ENCODE assay signal across 9 cellular contexts in the genomic region with DNA sequence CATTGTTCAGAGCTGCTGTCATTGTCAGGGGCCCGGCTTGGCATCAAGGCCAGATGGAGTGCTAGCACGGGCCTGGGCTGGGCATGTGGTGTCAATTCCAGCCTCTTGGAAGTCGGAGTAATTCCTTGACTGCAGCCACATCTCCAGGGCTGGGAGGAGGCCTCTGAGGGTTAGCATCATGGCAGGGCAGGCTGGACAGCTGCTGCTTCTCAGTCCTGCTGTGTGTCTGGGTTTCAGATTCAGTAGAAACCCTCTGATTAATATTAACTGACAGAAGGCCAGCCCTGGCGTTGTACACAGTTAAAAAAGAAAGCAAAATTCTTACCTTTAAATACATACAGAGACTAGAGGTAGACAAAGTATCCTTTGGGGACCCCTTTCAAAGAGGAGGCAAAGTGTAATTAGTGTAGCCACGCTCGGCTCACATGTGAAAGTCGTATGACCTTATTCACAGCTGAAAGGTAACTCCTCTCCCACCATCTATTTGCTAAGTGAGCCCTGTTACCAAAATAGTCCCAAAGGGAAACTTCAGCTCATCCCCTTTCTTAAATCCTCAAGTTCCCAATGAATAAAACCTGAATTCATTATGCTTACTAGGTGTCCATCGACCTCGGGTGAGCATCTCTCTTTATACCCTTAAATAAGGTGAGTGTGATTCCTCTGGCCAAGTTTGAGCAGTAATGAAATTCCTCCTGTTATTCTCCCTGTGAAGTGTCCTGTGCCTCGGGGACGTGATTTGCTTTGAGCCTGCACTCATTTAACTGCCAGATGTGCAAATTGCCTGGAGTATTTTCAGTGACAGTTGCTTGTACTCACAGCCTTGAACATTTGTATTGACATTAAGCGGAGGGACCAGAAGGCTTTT.
DNase-seq lines count a peak whose midpoint lies in the region; ATAC-seq and TF ChIP-seq lines count a peak whose summit lies in the region.
"Had no signal": no experiment of that assay in that cellular context is flagged by ENCODE, and none has a peak within 500 bp of the region (broad histone marks: within the 10 kb centered on the region; RNA-seq: fewer than 3 reads in every experiment).

No MANE protein-coding gene starts in this region.

- H3K4me3 ChIP-seq in mucosa of descending colon, result no peak overlapping the region
- H3K4me3 ChIP-seq: SJCRH30 had no signal

- no peaks in the 10 kb centered on the region for H3K36me3 ChIP-seq in mucosa of descending colon (ENCODE audit: low read depth)
- H3K36me3 ChIP-seq: SJCRH30 had no signal

- no peaks in the 10 kb centered on the region for H3K27me3 Mint-ChIP-seq in activated naive CD8-positive, alpha-beta T cell treated with anti-CD3 and anti-CD28 coated beads for 36 hours

- DNase-seq in EL (peak; percentile 36), amniotic stem cell (lab: John Stamatoyannopoulos, UW) (no peak), mucosa of descending colon (no peak)
- DNase-seq in activated naive CD8-positive, alpha-beta T cell treated with anti-CD3 and anti-CD28 coated beads for 36 hours, result no peak
- no peak for DNase-seq in stimulated activated CD4-positive, alpha-beta T cell treated with anti-CD3 and anti-CD28 coated beads, Interleukin-4, amount 100 ng/mL, for 24 hours
- DNase-seq: SJCRH30 had no signal

- ATAC-seq in GM19452 (IDR thresholded peaks at IDR 0.05; ENCODE audit: unreplicated experiment) (peak; percentile 67), HG03045 (IDR thresholded peaks at IDR 0.05; ENCODE audit: unreplicated experiment) (peak; percentile 73), SK-N-SH treated with all-trans-retinoic acid at 6 μM for 48 hours (peak; percentile 81), mucosa of descending colon (no peak)

- H3K9me3 Mint-ChIP-seq in activated naive CD8-positive, alpha-beta T cell treated with anti-CD3 and anti-CD28 coated beads for 36 hours, result no peaks in the 10 kb centered on the region

- TF ChIP-seq CTCF in mucosa of descending colon (IDR thresholded peaks at IDR 0.05), result no peak

- no peak overlapping the region for H3K27ac Mint-ChIP-seq in activated naive CD8-positive, alpha-beta T cell treated with anti-CD3 and anti-CD28 coated beads for 36 hours

- H3K4me1 Mint-ChIP-seq in activated naive CD8-positive, alpha-beta T cell treated with anti-CD3 and anti-CD28 coated beads for 36 hours, result peaks cover 4% of the 10 kb centered on the region

- peaks cover 67% of the 10 kb centered on the region for H3K36me3 Mint-ChIP-seq in activated naive CD8-positive, alpha-beta T cell treated with anti-CD3 and anti-CD28 coated beads for 36 hours

- H3K9me3 ChIP-seq in mucosa of descending colon, result no peaks in the 10 kb centered on the region
- H3K9me3 ChIP-seq: SJCRH30 had no signal

- intact Hi-C loops in mucosa of descending colon (cut with DNase I, micrococcal nuclease), result no loop called here

- no peak overlapping the region for H3K4me3 Mint-ChIP-seq in activated naive CD8-positive, alpha-beta T cell treated with anti-CD3 and anti-CD28 coated beads for 36 hours

- no peaks in the 10 kb centered on the region for H3K4me1 ChIP-seq in mucosa of descending colon (ENCODE audit: low read depth)
- H3K4me1 ChIP-seq: SJCRH30 had no signal

TF ChIP-seq in SK-N-SH treated with all-trans-retinoic acid at 6 μM for 48 hours, 23 proteins besides CTCF, POLR2A, EP300 and RAD21 (continues in another document):
- TF ChIP-seq BACH2 (CRISPR knock-in tag; IDR thresholded peaks at IDR 0.05; ENCODE audit: borderline replicate concordance), result no peak
- no peak for TF ChIP-seq ZFP3 (CRISPR knock-in tag; IDR thresholded peaks at IDR 0.05)
- TF ChIP-seq, protein P1, sequence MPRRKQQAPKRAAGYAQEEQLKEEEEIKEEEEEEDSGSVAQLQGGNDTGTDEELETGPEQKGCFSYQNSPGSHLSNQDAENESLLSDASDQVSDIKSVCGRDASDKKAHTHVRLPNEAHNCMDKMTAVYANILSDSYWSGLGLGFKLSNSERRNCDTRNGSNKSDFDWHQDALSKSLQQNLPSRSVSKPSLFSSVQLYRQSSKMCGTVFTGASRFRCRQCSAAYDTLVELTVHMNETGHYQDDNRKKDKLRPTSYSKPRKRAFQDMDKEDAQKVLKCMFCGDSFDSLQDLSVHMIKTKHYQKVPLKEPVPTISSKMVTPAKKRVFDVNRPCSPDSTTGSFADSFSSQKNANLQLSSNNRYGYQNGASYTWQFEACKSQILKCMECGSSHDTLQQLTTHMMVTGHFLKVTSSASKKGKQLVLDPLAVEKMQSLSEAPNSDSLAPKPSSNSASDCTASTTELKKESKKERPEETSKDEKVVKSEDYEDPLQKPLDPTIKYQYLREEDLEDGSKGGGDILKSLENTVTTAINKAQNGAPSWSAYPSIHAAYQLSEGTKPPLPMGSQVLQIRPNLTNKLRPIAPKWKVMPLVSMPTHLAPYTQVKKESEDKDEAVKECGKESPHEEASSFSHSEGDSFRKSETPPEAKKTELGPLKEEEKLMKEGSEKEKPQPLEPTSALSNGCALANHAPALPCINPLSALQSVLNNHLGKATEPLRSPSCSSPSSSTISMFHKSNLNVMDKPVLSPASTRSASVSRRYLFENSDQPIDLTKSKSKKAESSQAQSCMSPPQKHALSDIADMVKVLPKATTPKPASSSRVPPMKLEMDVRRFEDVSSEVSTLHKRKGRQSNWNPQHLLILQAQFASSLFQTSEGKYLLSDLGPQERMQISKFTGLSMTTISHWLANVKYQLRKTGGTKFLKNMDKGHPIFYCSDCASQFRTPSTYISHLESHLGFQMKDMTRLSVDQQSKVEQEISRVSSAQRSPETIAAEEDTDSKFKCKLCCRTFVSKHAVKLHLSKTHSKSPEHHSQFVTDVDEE (CRISPR knock-in tag; IDR thresholded peaks at IDR 0.05), result no peak
- TF ChIP-seq, protein P2, sequence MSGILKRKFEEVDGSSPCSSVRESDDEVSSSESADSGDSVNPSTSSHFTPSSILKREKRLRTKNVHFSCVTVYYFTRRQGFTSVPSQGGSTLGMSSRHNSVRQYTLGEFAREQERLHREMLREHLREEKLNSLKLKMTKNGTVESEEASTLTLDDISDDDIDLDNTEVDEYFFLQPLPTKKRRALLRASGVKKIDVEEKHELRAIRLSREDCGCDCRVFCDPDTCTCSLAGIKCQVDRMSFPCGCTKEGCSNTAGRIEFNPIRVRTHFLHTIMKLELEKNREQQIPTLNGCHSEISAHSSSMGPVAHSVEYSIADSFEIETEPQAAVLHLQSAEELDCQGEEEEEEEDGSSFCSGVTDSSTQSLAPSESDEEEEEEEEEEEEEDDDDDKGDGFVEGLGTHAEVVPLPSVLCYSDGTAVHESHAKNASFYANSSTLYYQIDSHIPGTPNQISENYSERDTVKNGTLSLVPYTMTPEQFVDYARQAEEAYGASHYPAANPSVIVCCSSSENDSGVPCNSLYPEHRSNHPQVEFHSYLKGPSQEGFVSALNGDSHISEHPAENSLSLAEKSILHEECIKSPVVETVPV (CRISPR knock-in tag; IDR thresholded peaks at IDR 0.05), result no peak
- TF ChIP-seq CSDC2 (CRISPR knock-in tag; IDR thresholded peaks at IDR 0.05), result no peak
- TF ChIP-seq RARB (CRISPR knock-in tag; IDR thresholded peaks at IDR 0.05), result no peak
- TF ChIP-seq TCF4 (CRISPR knock-in tag; IDR thresholded peaks at IDR 0.05; ENCODE audit: borderline replicate concordance), result no peak
- no peak for TF ChIP-seq OSR1 (CRISPR knock-in tag; IDR thresholded peaks at IDR 0.05)
- no peak for TF ChIP-seq ZNF8 (CRISPR knock-in tag; IDR thresholded peaks at IDR 0.05)
- TF ChIP-seq, protein P3, sequence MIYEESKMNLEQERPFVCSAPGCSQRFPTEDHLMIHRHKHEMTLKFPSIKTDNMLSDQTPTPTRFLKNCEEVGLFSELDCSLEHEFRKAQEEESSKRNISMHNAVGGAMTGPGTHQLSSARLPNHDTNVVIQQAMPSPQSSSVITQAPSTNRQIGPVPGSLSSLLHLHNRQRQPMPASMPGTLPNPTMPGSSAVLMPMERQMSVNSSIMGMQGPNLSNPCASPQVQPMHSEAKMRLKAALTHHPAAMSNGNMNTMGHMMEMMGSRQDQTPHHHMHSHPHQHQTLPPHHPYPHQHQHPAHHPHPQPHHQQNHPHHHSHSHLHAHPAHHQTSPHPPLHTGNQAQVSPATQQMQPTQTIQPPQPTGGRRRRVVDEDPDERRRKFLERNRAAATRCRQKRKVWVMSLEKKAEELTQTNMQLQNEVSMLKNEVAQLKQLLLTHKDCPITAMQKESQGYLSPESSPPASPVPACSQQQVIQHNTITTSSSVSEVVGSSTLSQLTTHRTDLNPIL (CRISPR knock-in tag; IDR thresholded peaks at IDR 0.05; ENCODE audit: low read depth), result no peak
- no peak for TF ChIP-seq SNAI2 (CRISPR knock-in tag; IDR thresholded peaks at IDR 0.05)
- no peak for TF ChIP-seq TOX (CRISPR knock-in tag; IDR thresholded peaks at IDR 0.05; ENCODE audit: borderline replicate concordance)
- TF ChIP-seq ESRRG (CRISPR knock-in tag; IDR thresholded peaks at IDR 0.05), result no peak
- TF ChIP-seq ISL1 (CRISPR knock-in tag; IDR thresholded peaks at IDR 0.05), result no peak
- TF ChIP-seq, protein P4, sequence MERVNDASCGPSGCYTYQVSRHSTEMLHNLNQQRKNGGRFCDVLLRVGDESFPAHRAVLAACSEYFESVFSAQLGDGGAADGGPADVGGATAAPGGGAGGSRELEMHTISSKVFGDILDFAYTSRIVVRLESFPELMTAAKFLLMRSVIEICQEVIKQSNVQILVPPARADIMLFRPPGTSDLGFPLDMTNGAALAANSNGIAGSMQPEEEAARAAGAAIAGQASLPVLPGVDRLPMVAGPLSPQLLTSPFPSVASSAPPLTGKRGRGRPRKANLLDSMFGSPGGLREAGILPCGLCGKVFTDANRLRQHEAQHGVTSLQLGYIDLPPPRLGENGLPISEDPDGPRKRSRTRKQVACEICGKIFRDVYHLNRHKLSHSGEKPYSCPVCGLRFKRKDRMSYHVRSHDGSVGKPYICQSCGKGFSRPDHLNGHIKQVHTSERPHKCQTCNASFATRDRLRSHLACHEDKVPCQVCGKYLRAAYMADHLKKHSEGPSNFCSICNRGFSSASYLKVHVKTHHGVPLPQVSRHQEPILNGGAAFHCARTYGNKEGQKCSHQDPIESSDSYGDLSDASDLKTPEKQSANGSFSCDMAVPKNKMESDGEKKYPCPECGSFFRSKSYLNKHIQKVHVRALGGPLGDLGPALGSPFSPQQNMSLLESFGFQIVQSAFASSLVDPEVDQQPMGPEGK (CRISPR knock-in tag; IDR thresholded peaks at IDR 0.05; ENCODE audit: borderline replicate concordance), result no peak
- TF ChIP-seq ZC3H10 (CRISPR knock-in tag; IDR thresholded peaks at IDR 0.05), result no peak
